ENCODE assay signal across 8 cellular contexts in the genomic region with DNA sequence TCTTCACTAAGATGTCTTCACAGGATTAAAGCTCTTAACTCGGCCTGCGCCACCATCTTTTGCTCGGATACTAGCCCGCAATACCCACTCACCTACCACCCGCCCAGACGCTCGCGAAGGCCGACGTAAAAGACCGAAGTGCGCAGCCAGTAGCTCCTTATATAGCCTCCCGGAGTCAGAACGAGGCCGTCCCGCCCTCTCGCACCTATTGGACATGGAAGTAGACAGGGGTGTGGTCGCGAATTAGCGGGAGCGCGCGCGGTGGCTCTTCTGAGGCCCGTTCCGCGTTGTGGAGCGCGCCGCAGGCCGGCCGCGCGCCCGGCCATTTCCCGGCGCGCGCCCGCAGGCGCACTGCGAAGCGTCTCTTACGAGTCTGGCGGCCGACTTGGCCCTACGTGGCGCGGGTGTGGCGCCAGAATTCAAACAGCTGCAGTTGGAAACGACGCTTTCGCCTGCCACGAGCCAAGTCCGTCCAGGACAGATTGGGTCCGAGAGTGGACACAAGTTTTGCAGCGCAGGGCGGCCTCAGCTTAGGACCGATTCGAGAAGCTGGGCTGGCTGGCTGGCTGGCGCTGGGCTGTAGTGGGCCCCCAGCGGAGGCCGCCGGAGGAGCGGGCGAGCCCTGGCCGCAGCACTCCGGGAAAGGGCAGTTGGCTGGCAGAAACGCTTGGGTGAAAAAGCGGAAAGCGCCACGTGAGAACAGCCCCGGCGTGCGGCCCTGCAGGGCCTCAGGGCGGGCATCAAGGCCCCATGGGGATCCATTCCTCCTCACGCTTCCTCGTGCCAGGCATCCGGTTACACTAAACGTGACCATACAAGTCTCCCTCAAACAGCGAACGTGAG. TPM values are rescaled to one million over a fixed set of nuclear protein-coding genes. Genes with fewer than 3 reads are reported as not detected.
DNase-seq lines count a peak whose midpoint lies in the region; ATAC-seq, FAIRE-seq and TF ChIP-seq lines count a peak whose summit lies in the region.

No MANE protein-coding gene starts in this region.

- H3K27ac ChIP-seq in adrenal gland, result peak overlapping the region; percentile 72 to 93 (median 88)
- H3K27ac ChIP-seq in heart right ventricle, result peak overlapping the region; percentile 73 to 95 (median 90)
- H3K27ac ChIP-seq in upper lobe of right lung, result peak overlapping the region; percentile 96

- H3K9me3 ChIP-seq in adrenal gland (replicated peaks in 1 of 3) (no peaks in the 10 kb centered on the region), heart right ventricle (no peaks in the 10 kb centered on the region), upper lobe of right lung (no peaks in the 10 kb centered on the region)

- peak overlapping the region; percentile 46 to 91 (median 60) for H3K4me3 ChIP-seq in adrenal gland
- peak overlapping the region; percentile 61 to 91 (median 82) for H3K4me3 ChIP-seq in heart right ventricle
- peak overlapping the region; percentile 91 for H3K4me3 ChIP-seq in upper lobe of right lung

- peak; percentile 94 for FAIRE-seq in GM12891 (lab: Jason Lieb, UNC)

- WGBS in adrenal gland, 4 donors, result 0 to 1% (median 0%) methylated on average over 34 to 82 of the region's 82 CpGs
- 0% methylated on average over 82 of the region's 82 CpGs for WGBS in heart right ventricle, 2 donors

- intact Hi-C loops in adrenal gland (cut with DNase I) (loop anchor here (2.0 to 10.0 kb wide), 3 partner anchors 36 to 84 kb away; partner anchors contain the start of genes SYNCRIP (in 2 of the 2) and SNX14 (in 1 of the 2)), heart right ventricle (cut with DNase I) (loop anchor here (1.0 to 10.0 kb wide), 9 partner anchors 35 to 144 kb away; partner anchors contain the start of genes SNX14 (in 6 of the 10) and SYNCRIP (in 5 of the 10)), posterior vena cava (cut with DNase I) (loop anchor here in 1 of 2 donors (2.0 kb wide), 1 partner anchor 36 kb away; the partner anchor contains the start of gene SYNCRIP), upper lobe of right lung (cut with DNase I) (no loop called here)

- TF ChIP-seq CTCF in adrenal gland (IDR thresholded peaks at IDR 0.05) (peak in 2 of 6 experiments; percentile 8 to 37), heart right ventricle (IDR thresholded peaks at IDR 0.05) (peak in 2 of 9 donors; percentile 14 to 21), upper lobe of right lung (IDR thresholded peaks at IDR 0.05) (no peak)

- peaks cover 24 to 32% of the 10 kb centered on the region in 2 donors for H3K4me1 ChIP-seq in adrenal gland (replicated peaks in 1 of 2)
- H3K4me1 ChIP-seq in heart right ventricle, result peaks cover 4 to 46% (median 36%) of the 10 kb centered on the region in 9 donors
- peaks cover 28% of the 10 kb centered on the region for H3K4me1 ChIP-seq in upper lobe of right lung

- H3K27me3 ChIP-seq in adrenal gland (no peaks in the 10 kb centered on the region), heart right ventricle (no peaks in the 10 kb centered on the region), upper lobe of right lung (no peaks in the 10 kb centered on the region)

- no peaks in the 10 kb centered on the region for H3K36me3 ChIP-seq in adrenal gland (replicated peaks in 1 of 2)
- peaks cover 0 to 26% (median 0%) of the 10 kb centered on the region in 9 donors for H3K36me3 ChIP-seq in heart right ventricle
- peaks cover 10% of the 10 kb centered on the region for H3K36me3 ChIP-seq in upper lobe of right lung

- TF ChIP-seq POLR2A in GM12891 (IDR thresholded peaks at IDR 0.05; ENCODE audit: low read depth, low read length), result peak; percentile 100
- peak; percentile 99 to 100 for TF ChIP-seq POLR2A in adrenal gland (IDR thresholded peaks at IDR 0.05)

- DNase-seq in GM12891 (ENCODE audit: insufficient read length, low spot score) (peak; percentile 76), NCI-H1417 treated with DMSO at 0.1 percent for 48 hours (lab: John Stamatoyannopoulos, UW) (peak; percentile 90), SW 1271 (lab: John Stamatoyannopoulos, UW) (peak; percentile 93 to 97), adrenal gland (peak; percentile 97 to 99 (median 98)), heart right ventricle (peak; percentile 97 to 98), posterior vena cava (ENCODE audit: low spot score) (peak; percentile 99), upper lobe of right lung (peak; percentile 99)

- peak; percentile 85 for ATAC-seq in HG02798 (IDR thresholded peaks at IDR 0.05; ENCODE audit: poor library complexity, unreplicated experiment)
- peak; percentile 98 to 99 (median 99) for ATAC-seq in heart right ventricle
- peak; percentile 99 for ATAC-seq in upper lobe of right lung

TF ChIP-seq in GM12891, 5 proteins besides CTCF, POLR2A, EP300 and RAD21:
- peak; percentile 98 for TF ChIP-seq POU2F2 (IDR thresholded peaks at IDR 0.05; ENCODE audit: low read depth, low read length)
- TF ChIP-seq SPI1 (IDR thresholded peaks at IDR 0.05; ENCODE audit: low read depth, low read length), result no peak
- peak; percentile 99 for TF ChIP-seq TAF1 (IDR thresholded peaks at IDR 0.05; ENCODE audit: low read depth, low read length)
- TF ChIP-seq POLR2AphosphoS5 (IDR thresholded peaks at IDR 0.05; ENCODE audit: low read depth, low read length), result peak; percentile 100
- TF ChIP-seq PAX5 (IDR thresholded peaks at IDR 0.05; ENCODE audit: insufficient read depth, low read length, severe bottlenecking), result peak; percentile 31
TF ChIP-seq in GM12891: peak in this region for 4.

RNA-seq across cellular contexts. Expression of gene SYNCRIP, which starts 36.1 kb away (rescaled TPM):
- polyA plus RNA-seq in GM12891 (2012; ENCODE audit: low read depth, missing spikeins), result 63.3 TPM
- total RNA-seq in adrenal gland (100 to 1,000 TPM in 1 of 8 donors, 10 to 100 TPM in 7; 28.2 to 103 (median 54.9) TPM), heart right ventricle (10 to 100 TPM; 56.1 to 72.6 (median 61.2) TPM), posterior vena cava (100 to 1,000 TPM; 113 to 147 TPM), upper lobe of right lung (88.3 TPM)
- polyA plus RNA-seq in adrenal gland (100 to 1,000 TPM in 1 of 3 donors, 10 to 100 TPM in 2; 21.9 to 173 (median 28.2) TPM), heart right ventricle (10 to 100 TPM; 24.6 to 27.4 TPM)

Comparison
In these comparisons a context has a peak if more than half of its experiments do, and no peak if none do; other contexts are left out.
1. Peak in every context shown above with its lines: DNase-seq, ATAC-seq, H3K4me3 ChIP-seq and H3K27ac ChIP-seq.